In the genomic region with DNA sequence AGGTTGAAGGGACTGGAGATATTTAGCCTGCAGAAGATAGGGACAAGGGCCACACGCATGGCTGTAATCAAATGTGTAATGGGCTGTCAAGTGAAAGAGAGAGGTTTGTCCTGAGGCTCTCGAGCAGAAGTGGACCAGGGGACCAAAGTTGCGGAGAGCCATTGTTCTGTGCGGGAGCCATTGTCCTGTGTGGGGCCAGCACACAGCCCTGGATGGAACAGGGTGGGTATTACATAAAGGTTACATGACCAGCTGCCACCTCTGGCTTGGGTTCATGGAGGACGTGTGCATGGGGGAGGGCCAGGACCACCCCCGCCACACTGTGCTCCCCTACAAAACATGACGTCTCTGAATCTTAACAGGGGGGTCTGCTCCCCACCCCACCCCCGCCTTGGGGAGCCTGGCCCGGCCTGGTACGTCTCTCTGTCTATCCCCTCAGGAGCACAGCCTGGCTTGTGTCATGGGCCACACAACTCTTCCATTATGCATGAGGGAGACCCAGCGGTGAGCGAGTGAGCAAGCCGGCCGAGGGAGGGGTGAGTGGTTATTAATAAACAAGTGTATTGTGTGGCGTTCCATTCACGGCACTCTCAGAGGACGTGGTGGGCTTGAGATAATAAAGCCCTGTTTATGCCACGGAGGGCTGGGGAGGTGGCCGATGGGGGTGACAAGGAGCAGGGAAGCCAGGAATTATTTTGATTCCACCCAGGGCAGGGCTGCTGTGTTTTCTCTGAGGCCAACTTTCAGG, we compare ENCODE assay signal across 15 cellular contexts. TPM values are rescaled to one million over a fixed set of nuclear protein-coding genes. Genes with fewer than 3 reads are reported as not detected.
DNase-seq lines count a peak whose midpoint lies in the region; ATAC-seq, FAIRE-seq and TF ChIP-seq lines count a peak whose summit lies in the region.
"Had no signal": no experiment of that assay in that cellular context is flagged by ENCODE, and none has a peak within 500 bp of the region (broad histone marks: within the 10 kb centered on the region; RNA-seq: fewer than 3 reads in every experiment).

TSS of gene NFASC (plus strand) at position 698 of the 748 bp plus-strand sequence. CDS start 73,454 bp downstream, outside the sequence.

- no peaks in the 10 kb centered on the region for H3K36me3 ChIP-seq in gastroesophageal sphincter

- H3K9me3 Mint-ChIP-seq in WTC11, result no peaks in the 10 kb centered on the region
- H3K9me3 Mint-ChIP-seq: activated naive CD8-positive, alpha-beta T cell treated with anti-CD3 and anti-CD28 coated beads for 36 hours; CD4-positive, CD25-positive, alpha-beta regulatory T cell; naive B cell had no signal

- no peak for TF ChIP-seq EP300 in gastroesophageal sphincter (IDR thresholded peaks at IDR 0.05)

- WGBS in gastroesophageal sphincter (ENCODE audit: low coverage in 1 of 2), 2 donors, result 86 to 94% methylated on average over 4 to 14 of the region's 19 CpGs

- TF ChIP-seq POLR2A in gastroesophageal sphincter (IDR thresholded peaks at IDR 0.05) (no peak), GM12892 (IDR thresholded peaks at IDR 0.05; ENCODE audit: low read depth, low read length) (no peak)

- DNase-seq in WTC11 (ENCODE audit: low spot score), result no peak
- DNase-seq in mucosa of gallbladder (ENCODE audit: low spot score), result no peak
- no peak for DNase-seq in GM12892 (ENCODE audit: insufficient read length)
- no peak for DNase-seq in NCI-H187 treated with DMSO at 0.1 percent for 48 hours (lab: John Stamatoyannopoulos, UW)
- no peak for DNase-seq in amniotic stem cell (lab: John Stamatoyannopoulos, UW)
- DNase-seq: activated naive CD8-positive, alpha-beta T cell treated with anti-CD3 and anti-CD28 coated beads for 36 hours; CD4-positive, CD25-positive, alpha-beta regulatory T cell; naive B cell; T-helper 1 cell had no signal

- H3K27me3 ChIP-seq in gastroesophageal sphincter, result no peaks in the 10 kb centered on the region

- no peaks in the 10 kb centered on the region for H3K9me3 ChIP-seq in gastroesophageal sphincter

- H3K36me3 Mint-ChIP-seq in WTC11, result no peaks in the 10 kb centered on the region
- H3K36me3 Mint-ChIP-seq: activated naive CD8-positive, alpha-beta T cell treated with anti-CD3 and anti-CD28 coated beads for 36 hours; CD4-positive, CD25-positive, alpha-beta regulatory T cell; naive B cell had no signal

- FAIRE-seq in GM12892 (lab: Jason Lieb, UNC), result no peak
- FAIRE-seq: endometrium had no signal

- peaks cover 0 to 90% (median 42%) of the 10 kb centered on the region in 3 donors for H3K4me1 ChIP-seq in gastroesophageal sphincter

- H3K27ac ChIP-seq in gastroesophageal sphincter (peak within 1 kb of the TSS in 3 of 4 donors; percentile 53 to 70 (median 69)), temporal lobe (ENCODE audit: low read depth, low read length) (peak within 1 kb of the TSS; percentile 97)
- H3K27ac ChIP-seq: HL-60 had no signal

- no peak for ATAC-seq in WTC11
- ATAC-seq in gastroesophageal sphincter, result no peak
- no peak for ATAC-seq in HG02884 (IDR thresholded peaks at IDR 0.05; ENCODE audit: unreplicated experiment)

- CTCF ChIA-PET in WTC11 (lab: Charles Lee), result interaction anchor here (0.7 to 1.5 kb wide), 2 partner anchors 54 to 63 kb away, joined by 3 to 5 read pairs; no protein-coding TSS in a partner anchor

- H3K4me1 Mint-ChIP-seq in WTC11, result peaks cover 23% of the 10 kb centered on the region
- H3K4me1 Mint-ChIP-seq: CD4-positive, CD25-positive, alpha-beta regulatory T cell; naive B cell had no signal

- TF ChIP-seq CTCF in WTC11 (IDR thresholded peaks at IDR 0.05) (no peak), gastroesophageal sphincter (IDR thresholded peaks at IDR 0.05) (no peak)

- no peak within 1 kb of the TSS for H3K4me3 ChIP-seq in gastroesophageal sphincter

- POLR2A ChIA-PET in WTC11 (lab: Charles Lee), result no interaction called here

- no peaks in the 10 kb centered on the region for H3K27me3 Mint-ChIP-seq in WTC11 (ENCODE audit: low read depth)
- H3K27me3 Mint-ChIP-seq: activated naive CD8-positive, alpha-beta T cell treated with anti-CD3 and anti-CD28 coated beads for 36 hours had no signal

- no peak within 1 kb of the TSS for H3K27ac Mint-ChIP-seq in WTC11
- H3K27ac Mint-ChIP-seq: activated naive CD8-positive, alpha-beta T cell treated with anti-CD3 and anti-CD28 coated beads for 36 hours; CD4-positive, CD25-positive, alpha-beta regulatory T cell; naive B cell had no signal

- H3K4me3 Mint-ChIP-seq in WTC11, result no peak within 1 kb of the TSS
- H3K4me3 Mint-ChIP-seq: activated naive CD8-positive, alpha-beta T cell treated with anti-CD3 and anti-CD28 coated beads for 36 hours; CD4-positive, CD25-positive, alpha-beta regulatory T cell had no signal

TF ChIP-seq in WTC11, 78 proteins besides CTCF, POLR2A, EP300 and RAD21:
- no peak for TF ChIP-seq NFE2L1 (CRISPR knock-in tag; IDR thresholded peaks at IDR 0.05)
- TF ChIP-seq, protein P1, sequence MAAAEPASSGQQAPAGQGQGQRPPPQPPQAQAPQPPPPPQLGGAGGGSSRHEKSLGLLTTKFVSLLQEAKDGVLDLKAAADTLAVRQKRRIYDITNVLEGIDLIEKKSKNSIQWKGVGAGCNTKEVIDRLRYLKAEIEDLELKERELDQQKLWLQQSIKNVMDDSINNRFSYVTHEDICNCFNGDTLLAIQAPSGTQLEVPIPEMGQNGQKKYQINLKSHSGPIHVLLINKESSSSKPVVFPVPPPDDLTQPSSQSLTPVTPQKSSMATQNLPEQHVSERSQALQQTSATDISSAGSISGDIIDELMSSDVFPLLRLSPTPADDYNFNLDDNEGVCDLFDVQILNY (CRISPR knock-in tag; IDR thresholded peaks at IDR 0.05), result no peak
- TF ChIP-seq, protein P2, sequence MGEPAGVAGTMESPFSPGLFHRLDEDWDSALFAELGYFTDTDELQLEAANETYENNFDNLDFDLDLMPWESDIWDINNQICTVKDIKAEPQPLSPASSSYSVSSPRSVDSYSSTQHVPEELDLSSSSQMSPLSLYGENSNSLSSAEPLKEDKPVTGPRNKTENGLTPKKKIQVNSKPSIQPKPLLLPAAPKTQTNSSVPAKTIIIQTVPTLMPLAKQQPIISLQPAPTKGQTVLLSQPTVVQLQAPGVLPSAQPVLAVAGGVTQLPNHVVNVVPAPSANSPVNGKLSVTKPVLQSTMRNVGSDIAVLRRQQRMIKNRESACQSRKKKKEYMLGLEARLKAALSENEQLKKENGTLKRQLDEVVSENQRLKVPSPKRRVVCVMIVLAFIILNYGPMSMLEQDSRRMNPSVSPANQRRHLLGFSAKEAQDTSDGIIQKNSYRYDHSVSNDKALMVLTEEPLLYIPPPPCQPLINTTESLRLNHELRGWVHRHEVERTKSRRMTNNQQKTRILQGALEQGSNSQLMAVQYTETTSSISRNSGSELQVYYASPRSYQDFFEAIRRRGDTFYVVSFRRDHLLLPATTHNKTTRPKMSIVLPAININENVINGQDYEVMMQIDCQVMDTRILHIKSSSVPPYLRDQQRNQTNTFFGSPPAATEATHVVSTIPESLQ (CRISPR knock-in tag; IDR thresholded peaks at IDR 0.05), result no peak
- TF ChIP-seq, protein P3, sequence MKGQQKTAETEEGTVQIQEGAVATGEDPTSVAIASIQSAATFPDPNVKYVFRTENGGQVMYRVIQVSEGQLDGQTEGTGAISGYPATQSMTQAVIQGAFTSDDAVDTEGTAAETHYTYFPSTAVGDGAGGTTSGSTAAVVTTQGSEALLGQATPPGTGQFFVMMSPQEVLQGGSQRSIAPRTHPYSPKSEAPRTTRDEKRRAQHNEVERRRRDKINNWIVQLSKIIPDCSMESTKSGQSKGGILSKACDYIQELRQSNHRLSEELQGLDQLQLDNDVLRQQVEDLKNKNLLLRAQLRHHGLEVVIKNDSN (CRISPR knock-in tag; IDR thresholded peaks at IDR 0.05), result no peak
- no peak for TF ChIP-seq OVOL2 (CRISPR knock-in tag; IDR thresholded peaks at IDR 0.05; ENCODE audit: borderline replicate concordance)
- no peak for TF ChIP-seq USF2 (CRISPR knock-in tag; IDR thresholded peaks at IDR 0.05)
- no peak for TF ChIP-seq FOXP1 (CRISPR knock-in tag; IDR thresholded peaks at IDR 0.05; ENCODE audit: borderline replicate concordance)
- no peak for TF ChIP-seq EMX1 (CRISPR knock-in tag; IDR thresholded peaks at IDR 0.05)
- no peak for TF ChIP-seq TEAD4 (CRISPR knock-in tag; IDR thresholded peaks at IDR 0.05)
- TF ChIP-seq, protein P4, sequence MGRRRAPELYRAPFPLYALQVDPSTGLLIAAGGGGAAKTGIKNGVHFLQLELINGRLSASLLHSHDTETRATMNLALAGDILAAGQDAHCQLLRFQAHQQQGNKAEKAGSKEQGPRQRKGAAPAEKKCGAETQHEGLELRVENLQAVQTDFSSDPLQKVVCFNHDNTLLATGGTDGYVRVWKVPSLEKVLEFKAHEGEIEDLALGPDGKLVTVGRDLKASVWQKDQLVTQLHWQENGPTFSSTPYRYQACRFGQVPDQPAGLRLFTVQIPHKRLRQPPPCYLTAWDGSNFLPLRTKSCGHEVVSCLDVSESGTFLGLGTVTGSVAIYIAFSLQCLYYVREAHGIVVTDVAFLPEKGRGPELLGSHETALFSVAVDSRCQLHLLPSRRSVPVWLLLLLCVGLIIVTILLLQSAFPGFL (CRISPR knock-in tag; IDR thresholded peaks at IDR 0.05; ENCODE audit: borderline replicate concordance), result no peak
- no peak for TF ChIP-seq ATF1 (CRISPR knock-in tag; IDR thresholded peaks at IDR 0.05)
- TF ChIP-seq NR2C2 (CRISPR knock-in tag; IDR thresholded peaks at IDR 0.05), result no peak

RNA-seq across cellular contexts. Expression of gene NFASC, which starts in this region (rescaled TPM):
- total RNA-seq in WTC11 (2021) (20.1 to 22.3 TPM (median 21.0 TPM) in 3 replicates), gastroesophageal sphincter (100 to 1,000 TPM in 1 of 4 donors, 10 to 100 TPM in 3; 39.0 to 121 (median 54.5) TPM), mucosa of gallbladder (18.0 TPM), temporal lobe (35.2 TPM)
- polyA plus RNA-seq in GM12892 (2012; ENCODE audit: missing spikeins), result not detected
- total RNA-seq: CD4-positive, CD25-positive, alpha-beta regulatory T cell; OCI-LY7 had no signal
- polyA plus RNA-seq: CD4-positive, CD25-positive, alpha-beta regulatory T cell had no signal
